In genomic region chr3:184017672-184018423, GRCh38 we compare ENCODE assay signal across 7 cellular contexts.
A peak's percentile ranks its signal among the peaks of the same experiment; 100 is the strongest.
DNase-seq lines count a peak whose midpoint lies in the region; ATAC-seq and TF ChIP-seq lines count a peak whose summit lies in the region.

ABCC5 (minus strand) TSS chr3:184017884; CDS start chr3:184014392, 3,492 bp downstream.

- H3K4me3 ChIP-seq in astrocyte of the cerebellum (ENCODE audit: low read depth, low read length) (peak within 1 kb of the TSS; percentile 98), retinal pigment epithelial cell (ENCODE audit: low read length) (peak within 1 kb of the TSS; percentile 97)

- peak; percentile 55 for TF ChIP-seq POLR2A in GM18505 (IDR thresholded peaks at IDR 0.05; ENCODE audit: borderline replicate concordance, extremely low read depth, insufficient read depth, insufficient read length)

- DNase-seq in NCI-H187 treated with DMSO at 0.1 percent for 48 hours (lab: John Stamatoyannopoulos, UW) = peak; percentile 78
- peak; percentile 74 for DNase-seq in T-helper 22 cell (ENCODE audit: low read depth)
- DNase-seq in astrocyte of the cerebellum (ENCODE audit: low read depth) = peak; percentile 75
- DNase-seq in hippocampal formation (lab: John Stamatoyannopoulos, UW) = peak; percentile 92 to 94
- DNase-seq in retinal pigment epithelial cell (ENCODE audit: low read depth) = peak; percentile 78

- in situ Hi-C loops in astrocyte of the cerebellum (cut with HindIII; ENCODE audit: low sequenced_read_pairs) = loop anchor here (10.0 kb wide), 1 partner anchor 123 kb away; no protein-coding TSS in a partner anchor

- no peak for TF ChIP-seq CTCF in astrocyte of the cerebellum (IDR thresholded peaks at IDR 0.05; ENCODE audit: low read depth, low read length, missing control alignments)
- no peak for TF ChIP-seq CTCF in retinal pigment epithelial cell (conservative IDR thresholded peaks at IDR 0.05; ENCODE audit: low read depth, low read length)

- ATAC-seq in GM18505 (IDR thresholded peaks at IDR 0.05; ENCODE audit: unreplicated experiment) (peak; percentile 94), HG02970 (IDR thresholded peaks at IDR 0.05; ENCODE audit: low FRiP score, unreplicated experiment) (peak; percentile 93)

Comparison
In these comparisons a context has a peak if more than half of its experiments do, and no peak if none do; other contexts are left out.
1. Peak in every context shown above with its lines: DNase-seq, ATAC-seq and H3K4me3 ChIP-seq.